10 cellular contexts compared by ENCODE assay signal in genomic region chr11:35173620-35174278, GRCh38. TPM values are rescaled to one million over a fixed set of nuclear protein-coding genes. Genes with fewer than 3 reads are reported as not detected.
DNase-seq lines count a peak whose midpoint lies in the region; ATAC-seq and TF ChIP-seq lines count a peak whose summit lies in the region.
"Had no signal": no experiment of that assay in that cellular context is flagged by ENCODE, and none has a peak within 500 bp of the region (broad histone marks: within the 10 kb centered on the region; RNA-seq: fewer than 3 reads in every experiment).

No MANE protein-coding gene starts in this region.

- TF ChIP-seq CTCF in foreskin keratinocyte (conservative IDR thresholded peaks at IDR 0.05) (no peak), thoracic aorta (IDR thresholded peaks at IDR 0.05) (no peak)

- H3K27ac ChIP-seq in SJSA1 (peak overlapping the region; percentile 61), foreskin keratinocyte (peak overlapping the region; percentile 38), thoracic aorta (peak overlapping the region; percentile 50 to 63)
- H3K27ac ChIP-seq: 22Rv1 had no signal

- DNase-seq in DMS53 (lab: John Stamatoyannopoulos, UW) (peak; percentile 47), DMS53 treated with DMSO at 0.1 percent for 48 hours (lab: John Stamatoyannopoulos, UW; ENCODE audit: unreplicated experiment) (no peak), SJSA1 (ENCODE audit: low read depth in 1 of 2, low spot score in 2 of 2) (no peak), foreskin keratinocyte (no peak), thoracic aorta (ENCODE audit: low spot score) (no peak), retina (no peak), NCI-H2171 treated with DMSO at 0.1 percent for 48 hours (lab: John Stamatoyannopoulos, UW) (no peak)
- DNase-seq: stimulated activated naive CD4-positive, alpha-beta T cell treated with Interleukin-2 at 50 U/mL for 16 hours had no signal

- peaks cover 79% of the 10 kb centered on the region for H3K4me1 ChIP-seq in SJSA1 (replicated peaks)
- H3K4me1 ChIP-seq in foreskin keratinocyte, result peaks cover 70% of the 10 kb centered on the region
- H3K4me1 ChIP-seq in thoracic aorta (ENCODE audit: control insufficient read depth in 1 of 2, low read depth in 2 of 2), result peaks cover 47 to 68% of the 10 kb centered on the region in 2 donors

- no peaks in the 10 kb centered on the region for H3K9me3 ChIP-seq in SJSA1 (replicated peaks)
- no peaks in the 10 kb centered on the region for H3K9me3 ChIP-seq in thoracic aorta

- no peak overlapping the region for H3K4me3 ChIP-seq in SJSA1
- H3K4me3 ChIP-seq in thoracic aorta, result no peak overlapping the region

- H3K36me3 ChIP-seq in SJSA1, result peaks cover 65% of the 10 kb centered on the region
- H3K36me3 ChIP-seq in thoracic aorta, result peaks cover 20% of the 10 kb centered on the region

- H3K27me3 ChIP-seq in SJSA1 (replicated peaks), result no peaks in the 10 kb centered on the region
- H3K27me3 ChIP-seq in foreskin keratinocyte, result no peaks in the 10 kb centered on the region
- no peaks in the 10 kb centered on the region for H3K27me3 ChIP-seq in thoracic aorta (replicated peaks; ENCODE audit: insufficient read depth)

- ATAC-seq in foreskin keratinocyte, result peak; percentile 24
- ATAC-seq in thoracic aorta (ENCODE audit: insufficient number of reproducible peaks, low FRiP score, low read depth), result no peak
- ATAC-seq in HG02678 (IDR thresholded peaks at IDR 0.05; ENCODE audit: unreplicated experiment), result no peak

RNA-seq across cellular contexts. Expression of gene CD44, which starts 34.8 kb away (rescaled TPM):
- total RNA-seq in SJSA1 (2014; rRNA removed; shearing (Covaris generic)), result 102 and 121 TPM in 2 replicates
- total RNA-seq in foreskin keratinocyte (1,058 and 1,283 TPM in 2 replicates), thoracic aorta (100 to 1,000 TPM; 321 to 613 TPM)
- 489 and 531 TPM in 2 replicates for polyA plus RNA-seq in foreskin keratinocyte
